8 cellular contexts compared by ENCODE assay signal in the genomic region with DNA sequence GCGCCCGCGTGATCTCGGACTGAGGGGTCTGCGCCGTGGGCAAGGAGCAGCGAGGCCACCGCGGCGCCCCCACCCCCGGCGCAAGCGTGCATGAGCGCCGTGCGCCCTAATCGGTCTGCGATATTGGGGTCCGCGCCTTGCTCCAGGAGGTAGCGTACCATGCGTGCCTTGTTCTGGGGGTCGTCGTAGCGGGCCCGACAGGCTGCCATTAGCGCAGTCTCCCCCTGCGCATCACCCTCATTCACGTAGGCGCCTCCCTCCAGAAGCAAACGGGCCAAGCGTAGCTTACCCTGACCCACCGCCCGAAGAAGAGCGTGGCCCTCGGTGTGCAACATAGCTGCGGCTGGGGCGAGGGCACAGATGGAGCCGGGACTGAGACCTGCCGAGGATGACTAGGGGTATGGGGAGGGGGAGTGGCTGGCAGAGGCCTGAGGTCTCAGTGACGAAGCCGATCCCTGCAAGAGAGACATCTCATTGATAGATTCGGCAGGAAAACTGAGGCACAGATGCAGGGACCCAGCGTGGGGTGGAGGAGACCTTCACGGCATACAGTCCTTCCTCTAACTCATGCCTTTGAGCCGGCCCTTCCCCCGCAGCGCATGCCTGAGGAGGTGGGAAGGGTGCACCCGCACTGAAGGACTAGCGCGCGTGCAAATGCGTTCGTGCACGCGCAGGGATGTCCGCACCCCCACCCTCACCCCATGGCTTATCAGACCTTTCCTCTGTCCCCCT. TPM values are rescaled to one million over a fixed set of nuclear protein-coding genes. Genes with fewer than 3 reads are reported as not detected.
DNase-seq lines count a peak whose midpoint lies in the region; ATAC-seq and TF ChIP-seq lines count a peak whose summit lies in the region.

No MANE protein-coding gene starts in this region.

- H3K4me3 Mint-ChIP-seq in T-helper 17 cell: peak overlapping the region; percentile 98

- no peak for TF ChIP-seq RAD21 in liver (IDR thresholded peaks at IDR 0.05)

- peak overlapping the region; percentile 97 for H3K27ac Mint-ChIP-seq in T-helper 17 cell

- no peaks in the 10 kb centered on the region for H3K27me3 Mint-ChIP-seq in T-helper 17 cell

- peaks cover 4% of the 10 kb centered on the region for H3K36me3 Mint-ChIP-seq in T-helper 17 cell (ENCODE audit: low read depth)

- no peaks in the 10 kb centered on the region for H3K36me3 ChIP-seq in liver (ENCODE audit: control insufficient read depth in 4 of 4, insufficient read depth in 3 of 4, low read depth in 1 of 4, low read length in 3 of 4)

- H3K4me1 Mint-ChIP-seq in T-helper 17 cell: peaks cover 61% of the 10 kb centered on the region

- ATAC-seq in T-helper 17 cell: no peak
- ATAC-seq in GM18868 (IDR thresholded peaks at IDR 0.05; ENCODE audit: unreplicated experiment): no peak
- no peak for ATAC-seq in GM21619 (IDR thresholded peaks at IDR 0.05; ENCODE audit: unreplicated experiment)

- peak overlapping the region; percentile 65 for H3K4me3 ChIP-seq in cardiac fibroblast (replicated peaks in 1 of 2; ENCODE audit: low read depth in 2 of 2, low read length in 2 of 2)
- peak overlapping the region; percentile 39 to 62 (median 56) for H3K4me3 ChIP-seq in liver (ENCODE audit: low read depth in 1 of 3, low read length in 3 of 3)

- no peak for TF ChIP-seq CTCF in cardiac fibroblast (IDR thresholded peaks at IDR 0.05; ENCODE audit: low read depth, low read length)
- no peak for TF ChIP-seq CTCF in liver (IDR thresholded peaks at IDR 0.05; ENCODE audit: low read depth, low read length, missing input control)

- DNase-seq in SHP77 (lab: John Stamatoyannopoulos, UW) (peak; percentile 35 to 57), SHP77 treated with DMSO at 0.1 percent for 48 hours (lab: John Stamatoyannopoulos, UW) (no peak), T-helper 17 cell (no peak), cardiac fibroblast (ENCODE audit: low read depth in 2 of 2) (peak; percentile 23 to 24)
- DNase-seq in stimulated activated CD8-positive, alpha-beta memory T cell treated with anti-CD3 and anti-CD28 coated beads, Interleukin-15, amount 100 ng/mL, for 48 hours (ENCODE audit: low read depth in 2 of 2): peak; percentile 49 to 55

- H3K9ac ChIP-seq in liver (ENCODE audit: low read depth in 1 of 2, low read length in 2 of 2): no peak overlapping the region

- H3K27ac ChIP-seq in liver (ENCODE audit: low read depth in 1 of 2, low read length in 2 of 2): peak overlapping the region in 1 of 2 donors; percentile 86

- WGBS in liver: 5% methylated on average over 57 of the region's 57 CpGs

- H3K9me3 ChIP-seq in T-helper 17 cell (ENCODE audit: control insufficient read depth, low read length, poor library complexity, severe bottlenecking): no peaks in the 10 kb centered on the region
- H3K9me3 ChIP-seq in liver (ENCODE audit: control insufficient read depth in 4 of 4, low read length in 3 of 4): no peaks in the 10 kb centered on the region

- H3K4me1 ChIP-seq in liver (ENCODE audit: control insufficient read depth in 4 of 4, insufficient read depth in 4 of 4, low read length in 3 of 4): peaks cover 8 to 67% (median 43%) of the 10 kb centered on the region in 4 donors

- H3K27me3 ChIP-seq in liver (ENCODE audit: control insufficient read depth in 4 of 4, insufficient read depth in 4 of 4, low read length in 3 of 4): no peaks in the 10 kb centered on the region

TF ChIP-seq in liver, 16 proteins besides CTCF, POLR2A, EP300 and RAD21:
- TF ChIP-seq FOXA2 (IDR thresholded peaks at IDR 0.05): no peak
- TF ChIP-seq JUND (IDR thresholded peaks at IDR 0.05): no peak
- no peak for TF ChIP-seq EGR1 (IDR thresholded peaks at IDR 0.05; ENCODE audit: low read depth in 2 of 2)
- TF ChIP-seq NR2F2 (IDR thresholded peaks at IDR 0.05): no peak
- TF ChIP-seq, protein P1, sequence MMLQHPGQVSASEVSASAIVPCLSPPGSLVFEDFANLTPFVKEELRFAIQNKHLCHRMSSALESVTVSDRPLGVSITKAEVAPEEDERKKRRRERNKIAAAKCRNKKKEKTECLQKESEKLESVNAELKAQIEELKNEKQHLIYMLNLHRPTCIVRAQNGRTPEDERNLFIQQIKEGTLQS (IDR thresholded peaks at IDR 0.05): no peak
- TF ChIP-seq FOXA1 (IDR thresholded peaks at IDR 0.05): no peak
- TF ChIP-seq HNF4G (IDR thresholded peaks at IDR 0.05): no peak
- TF ChIP-seq YY1 (IDR thresholded peaks at IDR 0.05): no peak
- TF ChIP-seq, protein P2, sequence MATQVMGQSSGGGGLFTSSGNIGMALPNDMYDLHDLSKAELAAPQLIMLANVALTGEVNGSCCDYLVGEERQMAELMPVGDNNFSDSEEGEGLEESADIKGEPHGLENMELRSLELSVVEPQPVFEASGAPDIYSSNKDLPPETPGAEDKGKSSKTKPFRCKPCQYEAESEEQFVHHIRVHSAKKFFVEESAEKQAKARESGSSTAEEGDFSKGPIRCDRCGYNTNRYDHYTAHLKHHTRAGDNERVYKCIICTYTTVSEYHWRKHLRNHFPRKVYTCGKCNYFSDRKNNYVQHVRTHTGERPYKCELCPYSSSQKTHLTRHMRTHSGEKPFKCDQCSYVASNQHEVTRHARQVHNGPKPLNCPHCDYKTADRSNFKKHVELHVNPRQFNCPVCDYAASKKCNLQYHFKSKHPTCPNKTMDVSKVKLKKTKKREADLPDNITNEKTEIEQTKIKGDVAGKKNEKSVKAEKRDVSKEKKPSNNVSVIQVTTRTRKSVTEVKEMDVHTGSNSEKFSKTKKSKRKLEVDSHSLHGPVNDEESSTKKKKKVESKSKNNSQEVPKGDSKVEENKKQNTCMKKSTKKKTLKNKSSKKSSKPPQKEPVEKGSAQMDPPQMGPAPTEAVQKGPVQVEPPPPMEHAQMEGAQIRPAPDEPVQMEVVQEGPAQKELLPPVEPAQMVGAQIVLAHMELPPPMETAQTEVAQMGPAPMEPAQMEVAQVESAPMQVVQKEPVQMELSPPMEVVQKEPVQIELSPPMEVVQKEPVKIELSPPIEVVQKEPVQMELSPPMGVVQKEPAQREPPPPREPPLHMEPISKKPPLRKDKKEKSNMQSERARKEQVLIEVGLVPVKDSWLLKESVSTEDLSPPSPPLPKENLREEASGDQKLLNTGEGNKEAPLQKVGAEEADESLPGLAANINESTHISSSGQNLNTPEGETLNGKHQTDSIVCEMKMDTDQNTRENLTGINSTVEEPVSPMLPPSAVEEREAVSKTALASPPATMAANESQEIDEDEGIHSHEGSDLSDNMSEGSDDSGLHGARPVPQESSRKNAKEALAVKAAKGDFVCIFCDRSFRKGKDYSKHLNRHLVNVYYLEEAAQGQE (IDR thresholded peaks at IDR 0.05): no peak
- TF ChIP-seq, protein P3, sequence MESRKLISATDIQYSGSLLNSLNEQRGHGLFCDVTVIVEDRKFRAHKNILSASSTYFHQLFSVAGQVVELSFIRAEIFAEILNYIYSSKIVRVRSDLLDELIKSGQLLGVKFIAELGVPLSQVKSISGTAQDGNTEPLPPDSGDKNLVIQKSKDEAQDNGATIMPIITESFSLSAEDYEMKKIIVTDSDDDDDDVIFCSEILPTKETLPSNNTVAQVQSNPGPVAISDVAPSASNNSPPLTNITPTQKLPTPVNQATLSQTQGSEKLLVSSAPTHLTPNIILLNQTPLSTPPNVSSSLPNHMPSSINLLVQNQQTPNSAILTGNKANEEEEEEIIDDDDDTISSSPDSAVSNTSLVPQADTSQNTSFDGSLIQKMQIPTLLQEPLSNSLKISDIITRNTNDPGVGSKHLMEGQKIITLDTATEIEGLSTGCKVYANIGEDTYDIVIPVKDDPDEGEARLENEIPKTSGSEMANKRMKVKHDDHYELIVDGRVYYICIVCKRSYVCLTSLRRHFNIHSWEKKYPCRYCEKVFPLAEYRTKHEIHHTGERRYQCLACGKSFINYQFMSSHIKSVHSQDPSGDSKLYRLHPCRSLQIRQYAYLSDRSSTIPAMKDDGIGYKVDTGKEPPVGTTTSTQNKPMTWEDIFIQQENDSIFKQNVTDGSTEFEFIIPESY (IDR thresholded peaks at IDR 0.05): no peak
- TF ChIP-seq RXRA (IDR thresholded peaks at IDR 0.05): no peak
- TF ChIP-seq GABPA (IDR thresholded peaks at IDR 0.05 in 1 of 2, conservative IDR thresholded peaks at IDR 0.05 in 1 of 2): no peak
- TF ChIP-seq, protein P4, sequence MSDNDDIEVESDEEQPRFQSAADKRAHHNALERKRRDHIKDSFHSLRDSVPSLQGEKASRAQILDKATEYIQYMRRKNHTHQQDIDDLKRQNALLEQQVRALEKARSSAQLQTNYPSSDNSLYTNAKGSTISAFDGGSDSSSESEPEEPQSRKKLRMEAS (IDR thresholded peaks at IDR 0.05): no peak
- TF ChIP-seq SP1 (IDR thresholded peaks at IDR 0.05): no peak
- no peak for TF ChIP-seq HNF4A (conservative IDR thresholded peaks at IDR 0.05)
- TF ChIP-seq TAF1 (conservative IDR thresholded peaks at IDR 0.05): no peak
TF ChIP-seq in liver: peak in this region for 0.

RNA-seq across cellular contexts. Expression of a gene that starts 2.8 kb away (rescaled TPM):
- total RNA-seq in T-helper 17 cell (1 to 10 TPM in 1 of 2 donors, under 1 TPM in 1; 0.70 to 1.7 TPM), liver (under 1 TPM in 1 of 2 donors, not detected in 1; 0.17 TPM)
- under 1 TPM; 0.06 to 0.13 TPM for polyA plus RNA-seq in liver

RNA-seq across cellular contexts. Expression of a gene that starts 2.9 kb away (rescaled TPM):
- total RNA-seq in T-helper 17 cell (10 to 100 TPM; 22.2 to 24.1 TPM), liver (10 to 100 TPM; 11.9 to 12.7 TPM)
- polyA plus RNA-seq in liver: 10 to 100 TPM; 19.8 to 23.4 TPM

RNA-seq across cellular contexts. Expression of a gene that starts 3.8 kb away (rescaled TPM):
- total RNA-seq in T-helper 17 cell (10 to 100 TPM; 36.6 to 44.1 TPM), liver (1 to 10 TPM; 6.5 to 8.6 TPM)
- polyA plus RNA-seq in liver: 1 to 10 TPM; 4.6 to 6.0 TPM

RNA-seq across cellular contexts. Expression of a gene that starts 34.3 kb away (rescaled TPM):
- total RNA-seq in T-helper 17 cell (100 to 1,000 TPM; 126 to 130 TPM), liver (10 to 100 TPM; 48.8 to 62.5 TPM)
- 10 to 100 TPM; 52.6 to 66.2 TPM for polyA plus RNA-seq in liver

RNA-seq across cellular contexts. Expression of a gene that starts 34.8 kb away (rescaled TPM):
- total RNA-seq in T-helper 17 cell (100 to 1,000 TPM; 567 to 927 TPM), liver (100 to 1,000 TPM in 1 of 2 donors, 10 to 100 TPM in 1; 84.7 to 223 TPM)
- polyA plus RNA-seq in liver: 10 to 100 TPM; 53.8 to 99.2 TPM

Comparison
In these comparisons a context has a peak if more than half of its experiments do, and no peak if none do; other contexts are left out.
1. DNase-seq: peak in SHP77 (2 of 2), cardiac fibroblast (2 of 2) and stimulated activated CD8-positive, alpha-beta memory T cell treated with anti-CD3 and anti-CD28 coated beads, Interleukin-15, amount 100 ng/mL, for 48 hours (2 of 2); none in SHP77 treated with DMSO at 0.1 percent for 48 hours (single experiment) and T-helper 17 cell (0 of 3).